11 cellular contexts compared by ENCODE assay signal in the genomic region with DNA sequence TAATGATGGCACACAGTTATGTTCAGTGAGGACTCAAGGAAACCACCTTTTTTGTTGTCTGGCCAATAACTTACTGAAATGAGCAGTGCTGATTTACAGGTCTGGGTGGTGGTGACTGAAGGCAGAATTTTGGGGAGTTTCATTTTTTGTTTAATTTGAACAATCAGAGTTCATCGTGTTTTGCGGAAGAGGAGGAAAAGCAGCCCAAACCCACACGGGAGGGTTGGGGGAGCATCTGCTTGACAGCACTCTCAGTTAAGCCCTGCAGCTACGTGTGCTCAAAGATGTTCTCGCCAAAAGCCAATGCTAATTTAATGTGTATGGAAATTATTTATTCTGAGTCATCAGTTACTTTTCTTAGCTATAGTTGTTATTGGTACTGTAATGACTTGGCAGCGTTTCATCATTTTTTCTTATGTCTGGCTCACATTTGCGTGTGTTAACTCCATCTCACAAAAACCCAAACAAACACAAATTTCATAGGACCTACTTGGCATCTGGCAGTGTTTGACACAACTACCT.
DNase-seq lines count a peak whose midpoint lies in the region; ATAC-seq and TF ChIP-seq lines count a peak whose summit lies in the region.
"Had no signal": no experiment of that assay in that cellular context is flagged by ENCODE, and none has a peak within 500 bp of the region (broad histone marks: within the 10 kb centered on the region; RNA-seq: fewer than 3 reads in every experiment).

No MANE protein-coding gene starts in this region.

- no peaks in the 10 kb centered on the region for H3K36me3 ChIP-seq in lower lobe of right lung

- H3K9me3 Mint-ChIP-seq in activated T-cell treated with anti-CD3 and anti-CD28 coated beads, Interleukin-2, amount 50 U/mL, for 24 hours: no peaks in the 10 kb centered on the region
- H3K9me3 Mint-ChIP-seq: mesothelial cell of epicardium had no signal

- TF ChIP-seq CTCF in lower lobe of right lung (IDR thresholded peaks at IDR 0.05): no peak

- intact Hi-C loops in lower lobe of right lung (cut with DNase I): no loop called here

- DNase-seq in Ammon's horn (ENCODE audit: low spot score) (peak; percentile 31), hepatic stellate cell (ENCODE audit: low spot score) (peak; percentile 22), OCI-M2 (lab: John Stamatoyannopoulos, UW; ENCODE audit: unreplicated experiment) (no peak), lower lobe of right lung (no peak), NCI-H1930 (lab: John Stamatoyannopoulos, UW) (no peak), NCI-H187 (lab: John Stamatoyannopoulos, UW) (no peak)
- peak; percentile 59 for DNase-seq in activated T-cell treated with anti-CD3 and anti-CD28 coated beads, Interleukin-2, amount 50 U/mL, for 24 hours
- DNase-seq: H7 had no signal

- H3K4me1 ChIP-seq in lower lobe of right lung: no peaks in the 10 kb centered on the region

- no peak overlapping the region for H3K27ac ChIP-seq in lower lobe of right lung
- H3K27ac ChIP-seq: KMS-11 had no signal

- ATAC-seq in GM19351 (IDR thresholded peaks at IDR 0.05; ENCODE audit: unreplicated experiment) (peak; percentile 71), lower lobe of right lung (no peak)

- H3K27me3 Mint-ChIP-seq in activated T-cell treated with anti-CD3 and anti-CD28 coated beads, Interleukin-2, amount 50 U/mL, for 24 hours: no peaks in the 10 kb centered on the region

- no peak overlapping the region for H3K4me3 ChIP-seq in lower lobe of right lung

- H3K27ac Mint-ChIP-seq in activated T-cell treated with anti-CD3 and anti-CD28 coated beads, Interleukin-2, amount 50 U/mL, for 24 hours: peak overlapping the region; percentile 94
- H3K27ac Mint-ChIP-seq: mesothelial cell of epicardium had no signal

- no peaks in the 10 kb centered on the region for H3K36me3 Mint-ChIP-seq in activated T-cell treated with anti-CD3 and anti-CD28 coated beads, Interleukin-2, amount 50 U/mL, for 24 hours (ENCODE audit: low read depth)
- H3K36me3 Mint-ChIP-seq: mesothelial cell of epicardium had no signal

- H3K27me3 ChIP-seq in lower lobe of right lung (ENCODE audit: low read depth): no peaks in the 10 kb centered on the region

- peaks cover 30% of the 10 kb centered on the region for H3K4me1 Mint-ChIP-seq in activated T-cell treated with anti-CD3 and anti-CD28 coated beads, Interleukin-2, amount 50 U/mL, for 24 hours (ENCODE audit: low read depth)

- H3K4me3 Mint-ChIP-seq in activated T-cell treated with anti-CD3 and anti-CD28 coated beads, Interleukin-2, amount 50 U/mL, for 24 hours: peak overlapping the region; percentile 51
- H3K4me3 Mint-ChIP-seq: mesothelial cell of epicardium had no signal

- no peaks in the 10 kb centered on the region for H3K9me3 ChIP-seq in lower lobe of right lung

Comparison
In these comparisons a context has a peak if more than half of its experiments do, and no peak if none do; other contexts are left out.
1. DNase-seq: peak in Ammon's horn (single experiment), activated T-cell treated with anti-CD3 and anti-CD28 coated beads, Interleukin-2, amount 50 U/mL, for 24 hours (single experiment) and hepatic stellate cell (single experiment); none in OCI-M2 (single experiment), lower lobe of right lung (single experiment), NCI-H1930 (0 of 2) and NCI-H187 (0 of 2).